Comparison of ENCODE assay signal across 10 cellular contexts in genomic region chr1:71196685-71197084, GRCh38.
DNase-seq lines count a peak whose midpoint lies in the region; ATAC-seq, FAIRE-seq and TF ChIP-seq lines count a peak whose summit lies in the region.
"Had no signal": no experiment of that assay in that cellular context is flagged by ENCODE, and none has a peak within 500 bp of the region (broad histone marks: within the 10 kb centered on the region; RNA-seq: fewer than 3 reads in every experiment).

No MANE protein-coding gene starts in this region.

- POLR2A ChIA-PET in CD4-positive, alpha-beta memory T cell (lab: Charles Lee; ENCODE audit: partially characterized antibody), result no interaction called here

- no peaks in the 10 kb centered on the region for H3K4me1 ChIP-seq in pancreas
- no peaks in the 10 kb centered on the region for H3K4me1 ChIP-seq in CD4-positive, alpha-beta memory T cell (ENCODE audit: insufficient read depth, low read length)

- CTCF ChIA-PET in CD4-positive, alpha-beta memory T cell (lab: Charles Lee; ENCODE audit: partially characterized antibody), result no interaction called here

- no peaks in the 10 kb centered on the region for H3K9me3 Mint-ChIP-seq in endothelial cell (ENCODE audit: unreplicated experiment)
- peaks cover 0 to 14% (median 7%) of the 10 kb centered on the region in 8 donors for H3K9me3 Mint-ChIP-seq in CD4-positive, alpha-beta memory T cell

- no peak overlapping the region for H3K4me3 ChIP-seq in HFF-Myc (replicated peaks; ENCODE audit: low read depth, low read length)
- no peak overlapping the region for H3K4me3 ChIP-seq in pancreas
- H3K4me3 ChIP-seq in CD4-positive, alpha-beta memory T cell (ENCODE audit: low read length in 2 of 2), result no peak overlapping the region
- H3K4me3 ChIP-seq: lung had no signal

- peak; percentile 9 for FAIRE-seq in pancreas (lab: Jason Lieb, UNC)

- H3K27ac Mint-ChIP-seq in endothelial cell (ENCODE audit: unreplicated experiment), result no peak overlapping the region
- no peak overlapping the region for H3K27ac Mint-ChIP-seq in CD4-positive, alpha-beta memory T cell
- H3K27ac Mint-ChIP-seq: activated CD4-positive, alpha-beta T cell treated with anti-CD3 and anti-CD28 coated beads for 36 hours had no signal

- H3K36me3 ChIP-seq in pancreas, result no peaks in the 10 kb centered on the region
- no peaks in the 10 kb centered on the region for H3K36me3 ChIP-seq in CD4-positive, alpha-beta memory T cell (ENCODE audit: insufficient read depth, low read length)

- ATAC-seq in pancreas, result peak in 1 of 4 donors; percentile 20
- ATAC-seq: activated CD4-positive, alpha-beta T cell treated with anti-CD3 and anti-CD28 coated beads for 36 hours had no signal

- DNase-seq in HFF-Myc (ENCODE audit: extremely low read depth, low read depth) (peak; percentile 1), NCI-H69 (lab: John Stamatoyannopoulos, UW) (peak; percentile 36), endothelial cell (ENCODE audit: low spot score) (no peak), pancreas (no peak), COLO668 (lab: John Stamatoyannopoulos, UW; ENCODE audit: unreplicated experiment) (no peak)
- no peak for DNase-seq in CD4-positive, alpha-beta memory T cell
- DNase-seq in activated CD4-positive, alpha-beta T cell treated with anti-CD3 and anti-CD28 coated beads for 48 hours, result no peak
- DNase-seq in effector CD4-positive, alpha-beta T cell, result no peak
- DNase-seq: activated CD4-positive, alpha-beta T cell treated with anti-CD3 and anti-CD28 coated beads for 36 hours had no signal

- H3K36me3 Mint-ChIP-seq in endothelial cell (ENCODE audit: low read depth, unreplicated experiment), result no peaks in the 10 kb centered on the region
- no peaks in the 10 kb centered on the region for H3K36me3 Mint-ChIP-seq in CD4-positive, alpha-beta memory T cell

- peaks cover 3% of the 10 kb centered on the region for H3K4me1 Mint-ChIP-seq in endothelial cell (ENCODE audit: unreplicated experiment)
- no peaks in the 10 kb centered on the region for H3K4me1 Mint-ChIP-seq in CD4-positive, alpha-beta memory T cell
- H3K4me1 Mint-ChIP-seq: activated CD4-positive, alpha-beta T cell treated with anti-CD3 and anti-CD28 coated beads for 36 hours had no signal

- intact Hi-C loops in pancreas (cut with DNase I), result no loop called here
- intact Hi-C loops in CD4-positive, alpha-beta memory T cell (cut with micrococcal nuclease), result no loop called here

- no peaks in the 10 kb centered on the region for H3K27me3 Mint-ChIP-seq in endothelial cell (ENCODE audit: unreplicated experiment)
- H3K27me3 Mint-ChIP-seq in CD4-positive, alpha-beta memory T cell, result no peaks in the 10 kb centered on the region

- no peak overlapping the region for H3K4me3 Mint-ChIP-seq in endothelial cell (ENCODE audit: unreplicated experiment)
- no peak overlapping the region for H3K4me3 Mint-ChIP-seq in CD4-positive, alpha-beta memory T cell
- H3K4me3 Mint-ChIP-seq: activated CD4-positive, alpha-beta T cell treated with anti-CD3 and anti-CD28 coated beads for 36 hours had no signal

- H3K27ac ChIP-seq in pancreas, result no peak overlapping the region
- H3K27ac ChIP-seq in CD4-positive, alpha-beta memory T cell (ENCODE audit: low read depth, low read length), result no peak overlapping the region

- no peaks in the 10 kb centered on the region for H3K27me3 ChIP-seq in pancreas
- H3K27me3 ChIP-seq in CD4-positive, alpha-beta memory T cell (ENCODE audit: insufficient read depth, low read length), result no peaks in the 10 kb centered on the region

- TF ChIP-seq CTCF in HFF-Myc (IDR thresholded peaks at IDR 0.05; ENCODE audit: low read depth, low read length, missing control alignments) (peak; percentile 4), endothelial cell (IDR thresholded peaks at IDR 0.05; ENCODE audit: unreplicated experiment) (peak; percentile 23), pancreas (IDR thresholded peaks at IDR 0.05) (no peak)

- H3K9me3 ChIP-seq in pancreas, result no peaks in the 10 kb centered on the region
- no peaks in the 10 kb centered on the region for H3K9me3 ChIP-seq in CD4-positive, alpha-beta memory T cell (ENCODE audit: control insufficient read depth in 1 of 2, low read length in 2 of 2)

Comparison
In these comparisons a context has a peak if more than half of its experiments do, and no peak if none do; other contexts are left out.
1. DNase-seq: peak in HFF-Myc (single experiment) and NCI-H69 (single experiment); none in endothelial cell (single experiment), pancreas (0 of 6), CD4-positive, alpha-beta memory T cell (0 of 5), activated CD4-positive, alpha-beta T cell treated with anti-CD3 and anti-CD28 coated beads for 48 hours (single experiment), COLO668 (single experiment) and effector CD4-positive, alpha-beta T cell (single experiment).
2. CTCF ChIP-seq: peak in HFF-Myc (single experiment) and endothelial cell (single experiment); none in pancreas (0 of 4).